In the genomic region with DNA sequence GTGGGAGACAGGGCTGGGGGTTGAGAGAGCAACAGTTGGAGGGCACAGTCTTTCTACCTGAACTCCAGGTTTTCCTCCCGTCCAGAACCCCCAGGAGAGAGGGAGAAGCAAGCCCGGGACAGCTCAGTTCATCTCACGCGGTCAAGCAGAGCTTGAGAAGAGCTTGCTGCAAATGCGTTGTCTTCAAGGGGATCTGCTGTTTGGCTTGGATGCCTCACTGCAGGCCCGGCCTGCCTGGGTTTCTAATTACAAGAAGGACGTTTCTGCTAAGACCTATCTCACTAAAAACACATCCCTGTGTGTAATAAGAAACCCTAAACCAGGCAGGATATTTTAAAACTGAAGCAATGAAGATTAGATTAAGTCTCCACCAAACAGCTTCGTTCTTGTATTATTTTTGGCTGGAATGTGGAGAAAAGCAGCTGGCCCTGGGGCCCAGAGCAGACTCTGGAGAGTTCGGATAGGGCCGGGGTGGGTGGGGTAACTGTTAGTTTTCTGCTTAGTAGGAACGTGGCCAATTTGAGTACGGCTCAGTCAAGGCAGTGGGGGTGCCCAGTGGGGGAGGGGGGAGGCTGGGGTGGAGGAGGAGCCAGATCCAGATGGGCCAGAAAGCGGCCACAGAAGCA, we compare ENCODE assay signal across 1 cellular context.
TF ChIP-seq lines count a peak whose summit lies in the region.

No MANE protein-coding gene starts in this region.

TF ChIP-seq in HEK293, 187 proteins besides CTCF, POLR2A, EP300 and RAD21 (continued from another document and continues in another):
- TF ChIP-seq, protein P1, sequence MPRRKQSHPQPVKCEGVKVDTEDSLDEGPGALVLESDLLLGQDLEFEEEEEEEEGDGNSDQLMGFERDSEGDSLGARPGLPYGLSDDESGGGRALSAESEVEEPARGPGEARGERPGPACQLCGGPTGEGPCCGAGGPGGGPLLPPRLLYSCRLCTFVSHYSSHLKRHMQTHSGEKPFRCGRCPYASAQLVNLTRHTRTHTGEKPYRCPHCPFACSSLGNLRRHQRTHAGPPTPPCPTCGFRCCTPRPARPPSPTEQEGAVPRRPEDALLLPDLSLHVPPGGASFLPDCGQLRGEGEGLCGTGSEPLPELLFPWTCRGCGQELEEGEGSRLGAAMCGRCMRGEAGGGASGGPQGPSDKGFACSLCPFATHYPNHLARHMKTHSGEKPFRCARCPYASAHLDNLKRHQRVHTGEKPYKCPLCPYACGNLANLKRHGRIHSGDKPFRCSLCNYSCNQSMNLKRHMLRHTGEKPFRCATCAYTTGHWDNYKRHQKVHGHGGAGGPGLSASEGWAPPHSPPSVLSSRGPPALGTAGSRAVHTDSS (tag by site-specific recombination; IDR thresholded peaks at IDR 0.05) = no peak
- TF ChIP-seq, protein P2, sequence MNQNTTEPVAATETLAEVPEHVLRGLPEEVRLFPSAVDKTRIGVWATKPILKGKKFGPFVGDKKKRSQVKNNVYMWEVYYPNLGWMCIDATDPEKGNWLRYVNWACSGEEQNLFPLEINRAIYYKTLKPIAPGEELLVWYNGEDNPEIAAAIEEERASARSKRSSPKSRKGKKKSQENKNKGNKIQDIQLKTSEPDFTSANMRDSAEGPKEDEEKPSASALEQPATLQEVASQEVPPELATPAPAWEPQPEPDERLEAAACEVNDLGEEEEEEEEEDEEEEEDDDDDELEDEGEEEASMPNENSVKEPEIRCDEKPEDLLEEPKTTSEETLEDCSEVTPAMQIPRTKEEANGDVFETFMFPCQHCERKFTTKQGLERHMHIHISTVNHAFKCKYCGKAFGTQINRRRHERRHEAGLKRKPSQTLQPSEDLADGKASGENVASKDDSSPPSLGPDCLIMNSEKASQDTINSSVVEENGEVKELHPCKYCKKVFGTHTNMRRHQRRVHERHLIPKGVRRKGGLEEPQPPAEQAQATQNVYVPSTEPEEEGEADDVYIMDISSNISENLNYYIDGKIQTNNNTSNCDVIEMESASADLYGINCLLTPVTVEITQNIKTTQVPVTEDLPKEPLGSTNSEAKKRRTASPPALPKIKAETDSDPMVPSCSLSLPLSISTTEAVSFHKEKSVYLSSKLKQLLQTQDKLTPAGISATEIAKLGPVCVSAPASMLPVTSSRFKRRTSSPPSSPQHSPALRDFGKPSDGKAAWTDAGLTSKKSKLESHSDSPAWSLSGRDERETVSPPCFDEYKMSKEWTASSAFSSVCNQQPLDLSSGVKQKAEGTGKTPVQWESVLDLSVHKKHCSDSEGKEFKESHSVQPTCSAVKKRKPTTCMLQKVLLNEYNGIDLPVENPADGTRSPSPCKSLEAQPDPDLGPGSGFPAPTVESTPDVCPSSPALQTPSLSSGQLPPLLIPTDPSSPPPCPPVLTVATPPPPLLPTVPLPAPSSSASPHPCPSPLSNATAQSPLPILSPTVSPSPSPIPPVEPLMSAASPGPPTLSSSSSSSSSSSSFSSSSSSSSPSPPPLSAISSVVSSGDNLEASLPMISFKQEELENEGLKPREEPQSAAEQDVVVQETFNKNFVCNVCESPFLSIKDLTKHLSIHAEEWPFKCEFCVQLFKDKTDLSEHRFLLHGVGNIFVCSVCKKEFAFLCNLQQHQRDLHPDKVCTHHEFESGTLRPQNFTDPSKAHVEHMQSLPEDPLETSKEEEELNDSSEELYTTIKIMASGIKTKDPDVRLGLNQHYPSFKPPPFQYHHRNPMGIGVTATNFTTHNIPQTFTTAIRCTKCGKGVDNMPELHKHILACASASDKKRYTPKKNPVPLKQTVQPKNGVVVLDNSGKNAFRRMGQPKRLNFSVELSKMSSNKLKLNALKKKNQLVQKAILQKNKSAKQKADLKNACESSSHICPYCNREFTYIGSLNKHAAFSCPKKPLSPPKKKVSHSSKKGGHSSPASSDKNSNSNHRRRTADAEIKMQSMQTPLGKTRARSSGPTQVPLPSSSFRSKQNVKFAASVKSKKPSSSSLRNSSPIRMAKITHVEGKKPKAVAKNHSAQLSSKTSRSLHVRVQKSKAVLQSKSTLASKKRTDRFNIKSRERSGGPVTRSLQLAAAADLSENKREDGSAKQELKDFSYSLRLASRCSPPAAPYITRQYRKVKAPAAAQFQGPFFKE (tag by site-specific recombination; IDR thresholded peaks at IDR 0.05; ENCODE audit: borderline replicate concordance) = no peak
- TF ChIP-seq ZNF221 (tag by site-specific recombination; IDR thresholded peaks at IDR 0.05; ENCODE audit: borderline replicate concordance) (no peak), ZNF19 (tag by site-specific recombination; IDR thresholded peaks at IDR 0.05; ENCODE audit: low read depth) (no peak), ZNF785 (tag by site-specific recombination; IDR thresholded peaks at IDR 0.05) (no peak), ZSCAN16 (tag by site-specific recombination; IDR thresholded peaks at IDR 0.05) (no peak), TRIM28 (IDR thresholded peaks at IDR 0.05; ENCODE audit: borderline replicate concordance, low read length) (no peak), ZNF266 (tag by site-specific recombination; IDR thresholded peaks at IDR 0.05; ENCODE audit: low read depth) (no peak), ZNF37A (tag by site-specific recombination; IDR thresholded peaks at IDR 0.05) (no peak), ZNF341 (tag by site-specific recombination; IDR thresholded peaks at IDR 0.05; ENCODE audit: low read depth) (peak; percentile 44; the same call in 1 of the 2 replicates), ZNF707 (tag by site-specific recombination; IDR thresholded peaks at IDR 0.05) (no peak), ZFP3 (tag by site-specific recombination; IDR thresholded peaks at IDR 0.05; ENCODE audit: low read depth) (no peak), ZNF423 (tag by site-specific recombination; IDR thresholded peaks at IDR 0.05) (no peak), KLF8 (tag by site-specific recombination; IDR thresholded peaks at IDR 0.05) (0 out of 2 replicates have a peak, but pooled peaks have one; percentile 19), ZNF140 (tag by site-specific recombination; IDR thresholded peaks at IDR 0.05) (no peak), ZNF324 (tag by site-specific recombination; IDR thresholded peaks at IDR 0.05) (no peak), ZNF837 (tag by site-specific recombination; IDR thresholded peaks at IDR 0.05) (no peak), ZNF121 (tag by site-specific recombination; IDR thresholded peaks at IDR 0.05) (no peak), RBAK (tag by site-specific recombination; IDR thresholded peaks at IDR 0.05) (no peak), ZNF560 (tag by site-specific recombination; IDR thresholded peaks at IDR 0.05; ENCODE audit: borderline replicate concordance) (no peak), REST (tag by site-specific recombination; IDR thresholded peaks at IDR 0.05) (no peak), SP2 (tag by site-specific recombination; IDR thresholded peaks at IDR 0.05) (no peak), ZSCAN30 (tag by site-specific recombination; IDR thresholded peaks at IDR 0.05) (peak; percentile 65; the same call in 1 of the 2 replicates), ZNF514 (tag by site-specific recombination; IDR thresholded peaks at IDR 0.05) (no peak), KLF7 (tag by site-specific recombination; IDR thresholded peaks at IDR 0.05; ENCODE audit: borderline replicate concordance) (no peak; the same call in 1 of the 2 replicates), PRDM4 (tag by site-specific recombination; IDR thresholded peaks at IDR 0.05) (peak; percentile 84), ZNF16 (tag by site-specific recombination; IDR thresholded peaks at IDR 0.05; ENCODE audit: low read depth) (no peak), ZNF747 (tag by site-specific recombination; IDR thresholded peaks at IDR 0.05) (no peak), ZNF175 (tag by site-specific recombination; IDR thresholded peaks at IDR 0.05) (no peak), ZNF660 (tag by site-specific recombination; IDR thresholded peaks at IDR 0.05) (no peak), ZFP41 (tag by site-specific recombination; IDR thresholded peaks at IDR 0.05; ENCODE audit: borderline replicate concordance) (no peak), PBX3 (CRISPR knock-in tag; IDR thresholded peaks at IDR 0.05) (no peak), PRDM1 (tag by site-specific recombination; IDR thresholded peaks at IDR 0.05) (no peak), ZBTB7A (tag by site-specific recombination; IDR thresholded peaks at IDR 0.05; ENCODE audit: low read depth) (no peak), ZNF292 (tag by site-specific recombination; IDR thresholded peaks at IDR 0.05; ENCODE audit: borderline replicate concordance, low read depth) (no peak), BCL11A (tag by site-specific recombination; IDR thresholded peaks at IDR 0.05; ENCODE audit: low read depth) (no peak), ZEB2 (tag by site-specific recombination; IDR thresholded peaks at IDR 0.05) (peak; percentile 66), ZNF146 (tag by site-specific recombination; IDR thresholded peaks at IDR 0.05) (no peak), ZNF677 (tag by site-specific recombination; IDR thresholded peaks at IDR 0.05) (no peak), ZNF202 (tag by site-specific recombination; IDR thresholded peaks at IDR 0.05; ENCODE audit: borderline replicate concordance) (no peak)
- TF ChIP-seq, protein P3, sequence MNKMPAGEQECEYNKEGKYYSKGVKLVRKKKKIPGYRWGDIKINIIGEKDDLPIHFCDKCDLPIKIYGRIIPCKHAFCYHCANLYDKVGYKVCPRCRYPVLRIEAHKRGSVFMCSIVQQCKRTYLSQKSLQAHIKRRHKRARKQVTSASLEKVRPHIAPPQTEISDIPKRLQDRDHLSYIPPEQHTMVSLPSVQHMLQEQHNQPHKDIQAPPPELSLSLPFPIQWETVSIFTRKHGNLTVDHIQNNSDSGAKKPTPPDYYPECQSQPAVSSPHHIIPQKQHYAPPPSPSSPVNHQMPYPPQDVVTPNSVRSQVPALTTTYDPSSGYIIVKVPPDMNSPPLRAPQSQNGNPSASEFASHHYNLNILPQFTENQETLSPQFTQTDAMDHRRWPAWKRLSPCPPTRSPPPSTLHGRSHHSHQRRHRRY (tag by site-specific recombination; IDR thresholded peaks at IDR 0.05) = no peak
- TF ChIP-seq, protein P4, sequence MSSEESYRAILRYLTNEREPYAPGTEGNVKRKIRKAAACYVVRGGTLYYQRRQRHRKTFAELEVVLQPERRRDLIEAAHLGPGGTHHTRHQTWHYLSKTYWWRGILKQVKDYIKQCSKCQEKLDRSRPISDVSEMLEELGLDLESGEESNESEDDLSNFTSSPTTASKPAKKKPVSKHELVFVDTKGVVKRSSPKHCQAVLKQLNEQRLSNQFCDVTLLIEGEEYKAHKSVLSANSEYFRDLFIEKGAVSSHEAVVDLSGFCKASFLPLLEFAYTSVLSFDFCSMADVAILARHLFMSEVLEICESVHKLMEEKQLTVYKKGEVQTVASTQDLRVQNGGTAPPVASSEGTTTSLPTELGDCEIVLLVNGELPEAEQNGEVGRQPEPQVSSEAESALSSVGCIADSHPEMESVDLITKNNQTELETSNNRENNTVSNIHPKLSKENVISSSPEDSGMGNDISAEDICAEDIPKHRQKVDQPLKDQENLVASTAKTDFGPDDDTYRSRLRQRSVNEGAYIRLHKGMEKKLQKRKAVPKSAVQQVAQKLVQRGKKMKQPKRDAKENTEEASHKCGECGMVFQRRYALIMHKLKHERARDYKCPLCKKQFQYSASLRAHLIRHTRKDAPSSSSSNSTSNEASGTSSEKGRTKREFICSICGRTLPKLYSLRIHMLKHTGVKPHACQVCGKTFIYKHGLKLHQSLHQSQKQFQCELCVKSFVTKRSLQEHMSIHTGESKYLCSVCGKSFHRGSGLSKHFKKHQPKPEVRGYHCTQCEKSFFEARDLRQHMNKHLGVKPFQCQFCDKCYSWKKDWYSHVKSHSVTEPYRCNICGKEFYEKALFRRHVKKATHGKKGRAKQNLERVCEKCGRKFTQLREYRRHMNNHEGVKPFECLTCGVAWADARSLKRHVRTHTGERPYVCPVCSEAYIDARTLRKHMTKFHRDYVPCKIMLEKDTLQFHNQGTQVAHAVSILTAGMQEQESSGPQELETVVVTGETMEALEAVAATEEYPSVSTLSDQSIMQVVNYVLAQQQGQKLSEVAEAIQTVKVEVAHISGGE (tag by site-specific recombination; conservative IDR thresholded peaks at IDR 0.05; ENCODE audit: low read depth) = no peak
